ENCODE assay signal across 1 cellular context in genomic region chr5:5018560-5018935, GRCh38.
TF ChIP-seq lines count a peak whose summit lies in the region.

No MANE protein-coding gene starts in this region.

TF ChIP-seq in SK-N-SH treated with all-trans-retinoic acid at 6 μM for 48 hours, 23 proteins besides CTCF, POLR2A, EP300 and RAD21 (continued from another document):
- TF ChIP-seq ISL1 (CRISPR knock-in tag; IDR thresholded peaks at IDR 0.05) (no peak), ZFP3 (CRISPR knock-in tag; IDR thresholded peaks at IDR 0.05) (no peak), ZNF70 (CRISPR knock-in tag; IDR thresholded peaks at IDR 0.05) (no peak), BACH2 (CRISPR knock-in tag; IDR thresholded peaks at IDR 0.05; ENCODE audit: borderline replicate concordance) (no peak), ESRRG (CRISPR knock-in tag; IDR thresholded peaks at IDR 0.05) (no peak), ZNF565 (CRISPR knock-in tag; conservative IDR thresholded peaks at IDR 0.05; ENCODE audit: low read depth) (no peak), TCF4 (CRISPR knock-in tag; IDR thresholded peaks at IDR 0.05; ENCODE audit: borderline replicate concordance) (no peak)
- TF ChIP-seq, protein P1, sequence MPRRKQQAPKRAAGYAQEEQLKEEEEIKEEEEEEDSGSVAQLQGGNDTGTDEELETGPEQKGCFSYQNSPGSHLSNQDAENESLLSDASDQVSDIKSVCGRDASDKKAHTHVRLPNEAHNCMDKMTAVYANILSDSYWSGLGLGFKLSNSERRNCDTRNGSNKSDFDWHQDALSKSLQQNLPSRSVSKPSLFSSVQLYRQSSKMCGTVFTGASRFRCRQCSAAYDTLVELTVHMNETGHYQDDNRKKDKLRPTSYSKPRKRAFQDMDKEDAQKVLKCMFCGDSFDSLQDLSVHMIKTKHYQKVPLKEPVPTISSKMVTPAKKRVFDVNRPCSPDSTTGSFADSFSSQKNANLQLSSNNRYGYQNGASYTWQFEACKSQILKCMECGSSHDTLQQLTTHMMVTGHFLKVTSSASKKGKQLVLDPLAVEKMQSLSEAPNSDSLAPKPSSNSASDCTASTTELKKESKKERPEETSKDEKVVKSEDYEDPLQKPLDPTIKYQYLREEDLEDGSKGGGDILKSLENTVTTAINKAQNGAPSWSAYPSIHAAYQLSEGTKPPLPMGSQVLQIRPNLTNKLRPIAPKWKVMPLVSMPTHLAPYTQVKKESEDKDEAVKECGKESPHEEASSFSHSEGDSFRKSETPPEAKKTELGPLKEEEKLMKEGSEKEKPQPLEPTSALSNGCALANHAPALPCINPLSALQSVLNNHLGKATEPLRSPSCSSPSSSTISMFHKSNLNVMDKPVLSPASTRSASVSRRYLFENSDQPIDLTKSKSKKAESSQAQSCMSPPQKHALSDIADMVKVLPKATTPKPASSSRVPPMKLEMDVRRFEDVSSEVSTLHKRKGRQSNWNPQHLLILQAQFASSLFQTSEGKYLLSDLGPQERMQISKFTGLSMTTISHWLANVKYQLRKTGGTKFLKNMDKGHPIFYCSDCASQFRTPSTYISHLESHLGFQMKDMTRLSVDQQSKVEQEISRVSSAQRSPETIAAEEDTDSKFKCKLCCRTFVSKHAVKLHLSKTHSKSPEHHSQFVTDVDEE (CRISPR knock-in tag; IDR thresholded peaks at IDR 0.05): no peak
- TF ChIP-seq, protein P2, sequence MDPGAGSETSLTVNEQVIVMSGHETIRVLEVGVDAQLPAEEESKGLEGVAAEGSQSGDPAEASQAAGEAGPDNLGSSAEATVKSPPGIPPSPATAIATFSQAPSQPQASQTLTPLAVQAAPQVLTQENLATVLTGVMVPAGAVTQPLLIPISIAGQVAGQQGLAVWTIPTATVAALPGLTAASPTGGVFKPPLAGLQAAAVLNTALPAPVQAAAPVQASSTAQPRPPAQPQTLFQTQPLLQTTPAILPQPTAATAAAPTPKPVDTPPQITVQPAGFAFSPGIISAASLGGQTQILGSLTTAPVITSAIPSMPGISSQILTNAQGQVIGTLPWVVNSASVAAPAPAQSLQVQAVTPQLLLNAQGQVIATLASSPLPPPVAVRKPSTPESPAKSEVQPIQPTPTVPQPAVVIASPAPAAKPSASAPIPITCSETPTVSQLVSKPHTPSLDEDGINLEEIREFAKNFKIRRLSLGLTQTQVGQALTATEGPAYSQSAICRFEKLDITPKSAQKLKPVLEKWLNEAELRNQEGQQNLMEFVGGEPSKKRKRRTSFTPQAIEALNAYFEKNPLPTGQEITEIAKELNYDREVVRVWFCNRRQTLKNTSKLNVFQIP (CRISPR knock-in tag; IDR thresholded peaks at IDR 0.05; ENCODE audit: borderline replicate concordance, low read depth): no peak
